25 cellular contexts compared by ENCODE assay signal in the genomic region with DNA sequence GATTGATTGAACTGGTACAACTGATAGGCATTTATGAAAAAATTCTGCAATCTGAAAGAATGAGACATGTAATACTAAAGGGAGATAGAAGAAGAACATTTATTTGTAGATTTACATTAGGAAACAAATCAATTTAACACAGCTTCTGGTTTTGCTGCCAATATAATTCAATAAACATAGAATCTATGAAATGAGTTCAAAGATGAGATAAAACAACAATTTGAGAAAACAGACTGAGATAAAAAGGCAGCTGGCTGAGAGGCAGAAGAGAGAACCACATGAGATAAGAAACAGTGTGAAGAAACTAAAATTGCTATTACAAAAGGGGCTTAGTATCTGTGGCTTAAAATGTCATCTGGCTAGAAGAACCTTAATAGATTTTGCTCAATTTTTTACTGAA.
"Had no signal": no experiment of that assay in that cellular context is flagged by ENCODE, and none has a peak within 500 bp of the region (broad histone marks: within the 10 kb centered on the region; RNA-seq: fewer than 3 reads in every experiment).

No MANE protein-coding gene starts in this region.

- H3K27me3 ChIP-seq: neural progenitor cell, ovary, right lobe of liver, sigmoid colon, stomach, thyroid gland, tibial nerve, upper lobe of left lung, vagina had no signal

- H3K36me3 ChIP-seq: neural progenitor cell, ovary, right lobe of liver, sigmoid colon, stomach, thoracic aorta, thyroid gland, tibial nerve, upper lobe of left lung, vagina had no signal

- H3K9me3 ChIP-seq: ovary, psoas muscle, right lobe of liver, sigmoid colon, thoracic aorta, thyroid gland, tibial nerve, upper lobe of left lung, vagina had no signal

- H2AFZ ChIP-seq: neural progenitor cell, parathyroid adenoma had no signal

- H3K4me3 ChIP-seq: neural progenitor cell, ovary, psoas muscle, right lobe of liver, sigmoid colon, stomach, thoracic aorta, thyroid gland, tibial nerve, upper lobe of left lung, vagina had no signal

- H3K27ac ChIP-seq: neural progenitor cell, ovary, parathyroid adenoma, psoas muscle, right lobe of liver, sigmoid colon, stomach, thoracic aorta, thyroid gland, tibial nerve, upper lobe of left lung, vagina had no signal

- FAIRE-seq: small intestine, urothelium cell line had no signal

- H3K79me2 ChIP-seq: parathyroid adenoma had no signal

- H3K4me1 ChIP-seq: neural progenitor cell, parathyroid adenoma, psoas muscle, right lobe of liver, sigmoid colon, stomach, thyroid gland, tibial nerve, upper lobe of left lung, vagina had no signal

- H3K9ac ChIP-seq: neural progenitor cell, parathyroid adenoma had no signal

- DNase-seq: natural killer cell; occipital lobe; ovary; posterior cingulate gyrus; psoas muscle; right cardiac atrium; right lobe of liver; sigmoid colon; small intestine; stimulated activated CD4-positive, alpha-beta T cell treated with anti-CD3 and anti-CD28 coated beads, Interleukin-15, amount 100 ng/mL, for 24 hours; stimulated activated CD4-positive, alpha-beta T cell treated with anti-CD3 and anti-CD28 coated beads, Interleukin-2, amount 100 ng/mL, for 24 hours; stimulated activated CD4-positive, alpha-beta T cell treated with anti-CD3 and anti-CD28 coated beads, Interleukin-2, amount 100 ng/mL, for 48 hours; stimulated activated CD4-positive, alpha-beta T cell treated with anti-CD3 and anti-CD28 coated beads, Interleukin-4, amount 100 ng/mL, for 24 hours; stimulated activated naive B cell treated with anti-CD40 and anti-IgM and Interleukin-4, amounts not matched to agents 10 μg/mL and 1 μg/mL and 100 μg/mL, for 72 hours; stimulated activated naive CD4-positive, alpha-beta T cell treated with Interleukin-2 at 50 U/mL for 16 hours; stomach; thyroid gland; trophoblast cell; upper lobe of left lung had no signal

- H3K4me2 ChIP-seq: neural progenitor cell had no signal
